8 cellular contexts compared by ENCODE assay signal in the genomic region with DNA sequence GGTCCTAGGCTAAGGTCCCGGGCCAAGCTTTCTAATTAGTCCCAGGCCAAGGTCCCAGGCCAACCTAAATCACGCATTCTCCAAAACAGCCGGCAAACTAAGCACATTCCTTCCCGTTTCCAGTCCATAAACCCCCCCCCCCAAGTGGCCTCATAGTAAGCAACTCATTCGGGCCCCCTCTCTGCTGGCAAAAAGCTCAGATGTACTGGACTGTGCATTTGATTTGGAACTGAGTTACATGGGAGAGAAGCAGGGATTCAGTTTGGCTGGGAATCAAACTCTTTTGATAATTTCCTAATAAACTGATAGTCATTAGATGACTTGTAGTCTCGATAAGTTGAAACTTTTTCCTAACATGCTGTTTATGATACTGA. TPM values are rescaled to one million over a fixed set of nuclear protein-coding genes. Genes with fewer than 3 reads are reported as not detected.
DNase-seq lines count a peak whose midpoint lies in the region; ATAC-seq and TF ChIP-seq lines count a peak whose summit lies in the region.
"Not testable (repeated sequence)": the region's sequence is repeated elsewhere in the genome, so short reads cannot be mapped to it uniquely, and the experiment has no call there.

No MANE protein-coding gene starts in this region.

- H3K27me3 ChIP-seq in CD8-positive, alpha-beta T cell (ENCODE audit: insufficient read depth, low read length); endodermal cell (ENCODE audit: control insufficient read depth, insufficient read depth, low read length, poor library complexity, severe bottlenecking); iPS-20b (ENCODE audit: insufficient read depth, low read length); ovary; transverse colon: not testable (repeated sequence)

- CTCF ChIA-PET in CD8-positive, alpha-beta T cell (lab: Charles Lee); T-cell (lab: Charles Lee): not testable (repeated sequence)

- ATAC-seq in CD8-positive, alpha-beta T cell; T-cell (replicated peaks in 1 of 4): not testable (repeated sequence)

- 13 to 25% methylated on average over 1 of the region's 6 CpGs for WGBS in endodermal cell (ENCODE audit: insufficient coverage in 1 of 2, insufficient read length in 1 of 2), 2 experiments
- WGBS in ovary, 3 donors, result 2 to 9% (median 6%) methylated on average over 4 to 6 of the region's 6 CpGs
- 50% methylated on average over 5 of the region's 6 CpGs; no CpG with 5 or more reads in 1 of the 2 donors for WGBS in transverse colon (ENCODE audit: low coverage in 1 of 2), 2 donors

- in situ Hi-C loops in transverse colon (cut with MboI; ENCODE audit: low pct_ligation_motif_present in 1 of 4, low pct_unique_long_range_greater_than_20kb in 1 of 4, low sequenced_read_pairs in 3 of 4), result loop anchor here in 1 of 4 donors (25.0 kb wide), 1 partner anchor 124 kb away; a partner anchor contains a TSS

- TF ChIP-seq CTCF in CD8-positive, alpha-beta T cell (IDR thresholded peaks at IDR 0.05); endodermal cell (conservative IDR thresholded peaks at IDR 0.05); ovary (IDR thresholded peaks at IDR 0.05); transverse colon (IDR thresholded peaks at IDR 0.05): not testable (repeated sequence)

- H3K9me3 ChIP-seq in CD8-positive, alpha-beta T cell (ENCODE audit: low read length); endodermal cell (ENCODE audit: control insufficient read depth, low read length); iPS-20b (ENCODE audit: insufficient read depth, low read depth, low read length); ovary; transverse colon: not testable (repeated sequence)

- peak overlapping the region; percentile 94 for H3K27ac Mint-ChIP-seq in CD8-positive, alpha-beta T cell
- peak overlapping the region; percentile 97 to 99 (median 98) for H3K27ac Mint-ChIP-seq in IgD-negative memory B cell
- peak overlapping the region; percentile 86 to 94 for H3K27ac Mint-ChIP-seq in T-cell
- peak overlapping the region; percentile 82 for H3K27ac Mint-ChIP-seq in activated naive CD8-positive, alpha-beta T cell treated with anti-CD3 and anti-CD28 coated beads for 36 hours
- H3K27ac Mint-ChIP-seq in endodermal cell, result peak overlapping the region; percentile 81

- not testable (repeated sequence) for TF ChIP-seq EP300 in ovary (IDR thresholded peaks at IDR 0.05); transverse colon (IDR thresholded peaks at IDR 0.05; ENCODE audit: low read depth)

- H3K27me3 Mint-ChIP-seq in CD8-positive, alpha-beta T cell (ENCODE audit: low read depth); IgD-negative memory B cell; T-cell: not testable (repeated sequence)
- peaks cover 16% of the 10 kb centered on the region for H3K27me3 Mint-ChIP-seq in activated naive CD8-positive, alpha-beta T cell treated with anti-CD3 and anti-CD28 coated beads for 36 hours
- peaks cover 26% of the 10 kb centered on the region for H3K27me3 Mint-ChIP-seq in endodermal cell (ENCODE audit: insufficient read depth)

- not testable (repeated sequence) for H3K27ac ChIP-seq in CD8-positive, alpha-beta T cell (ENCODE audit: low read depth, low read length); endodermal cell (ENCODE audit: low read depth, low read length); iPS-20b (ENCODE audit: low read length)
- peak overlapping the region; percentile 87 to 90 for H3K27ac ChIP-seq in ovary
- peak overlapping the region in 3 of 4 donors; percentile 80 to 89 (median 80) for H3K27ac ChIP-seq in transverse colon

- not testable (repeated sequence) for DNase-seq in CD8-positive, alpha-beta T cell; T-cell; activated naive CD8-positive, alpha-beta T cell treated with anti-CD3 and anti-CD28 coated beads for 36 hours; endodermal cell; transverse colon
- peak in 1 of 5 donors; percentile 30 for DNase-seq in ovary

- intact Hi-C loops in CD8-positive, alpha-beta T cell (cut with DNase I, micrococcal nuclease), result loop anchor here in 1 of 2 experiments (5.0 kb wide), 1 partner anchor 114 kb away; no protein-coding TSS in a partner anchor
- intact Hi-C loops in ovary (cut with DNase I), result loop anchor here in 1 of 4 donors (10.0 kb wide), 1 partner anchor 218 kb away; no protein-coding TSS in a partner anchor
- intact Hi-C loops in transverse colon (cut with DNase I; ENCODE audit: low total_unique reads), result not testable (repeated sequence)

- H3K4me3 Mint-ChIP-seq in CD8-positive, alpha-beta T cell, result peak overlapping the region; percentile 93
- H3K4me3 Mint-ChIP-seq in IgD-negative memory B cell (peak overlapping the region; percentile 91 to 100 (median 98)), T-cell (peak overlapping the region; percentile 88 to 97 (median 92)), endodermal cell (peak overlapping the region; percentile 73)
- peak overlapping the region; percentile 82 for H3K4me3 Mint-ChIP-seq in activated naive CD8-positive, alpha-beta T cell treated with anti-CD3 and anti-CD28 coated beads for 36 hours

- POLR2A ChIA-PET in CD8-positive, alpha-beta T cell (lab: Charles Lee), result interaction anchor here (1.1 to 1.3 kb wide), 2 partner anchors 108 to 113 kb away, joined by 3 to 10 read pairs; no protein-coding TSS in a partner anchor
- POLR2A ChIA-PET in T-cell (lab: Charles Lee), result not testable (repeated sequence)

- not testable (repeated sequence) for H3K36me3 Mint-ChIP-seq in CD8-positive, alpha-beta T cell; IgD-negative memory B cell; T-cell; activated naive CD8-positive, alpha-beta T cell treated with anti-CD3 and anti-CD28 coated beads for 36 hours; endodermal cell (ENCODE audit: low read depth)

- H3K4me3 ChIP-seq in CD8-positive, alpha-beta T cell (ENCODE audit: low read depth, low read length); ovary; transverse colon: not testable (repeated sequence)
- peak overlapping the region; percentile 87 for H3K4me3 ChIP-seq in endodermal cell (ENCODE audit: low read length)
- H3K4me3 ChIP-seq in iPS-20b (ENCODE audit: low read length), result peak overlapping the region; percentile 86; the same call in 1 of the 2 replicates

- TF ChIP-seq POLR2A in ovary (IDR thresholded peaks at IDR 0.05); transverse colon (IDR thresholded peaks at IDR 0.05): not testable (repeated sequence)

- not testable (repeated sequence) for H3K9me3 Mint-ChIP-seq in CD8-positive, alpha-beta T cell; IgD-negative memory B cell; T-cell; activated naive CD8-positive, alpha-beta T cell treated with anti-CD3 and anti-CD28 coated beads for 36 hours; endodermal cell

- not testable (repeated sequence) for H3K36me3 ChIP-seq in CD8-positive, alpha-beta T cell (ENCODE audit: insufficient read depth, low read length); endodermal cell (ENCODE audit: control insufficient read depth, insufficient read depth, low read length); iPS-20b (ENCODE audit: insufficient read depth, low read depth, low read length); ovary; transverse colon

- H3K4me1 Mint-ChIP-seq in CD8-positive, alpha-beta T cell (ENCODE audit: low read depth), result peaks cover 11% of the 10 kb centered on the region
- H3K4me1 Mint-ChIP-seq in IgD-negative memory B cell (peaks cover 4 to 16% (median 14%) of the 10 kb centered on the region in 3 donors), T-cell (peaks cover 5 to 20% (median 20%) of the 10 kb centered on the region in 3 donors)
- peaks cover 14% of the 10 kb centered on the region for H3K4me1 Mint-ChIP-seq in activated naive CD8-positive, alpha-beta T cell treated with anti-CD3 and anti-CD28 coated beads for 36 hours
- H3K4me1 Mint-ChIP-seq in endodermal cell, result not testable (repeated sequence)

- not testable (repeated sequence) for H3K4me1 ChIP-seq in CD8-positive, alpha-beta T cell (ENCODE audit: insufficient read depth, low read length); endodermal cell (ENCODE audit: control insufficient read depth, insufficient read depth, low read length); iPS-20b (ENCODE audit: insufficient read depth, low read length); ovary (ENCODE audit: insufficient read depth); transverse colon

- not testable (repeated sequence) for H3K9ac ChIP-seq in endodermal cell (ENCODE audit: extremely low read depth, low read length, poor library complexity, severe bottlenecking)
- peak overlapping the region; percentile 74; the same call in 1 of the 2 replicates for H3K9ac ChIP-seq in iPS-20b (ENCODE audit: low read depth, low read length)

RNA-seq across cellular contexts. Expression of a gene that starts 17.8 kb away (rescaled TPM):
- not detected for total RNA-seq in CD8-positive, alpha-beta T cell
- polyA plus RNA-seq in IgD-negative memory B cell (0.18 TPM), ovary (1 to 10 TPM in 1 of 2 donors, under 1 TPM in 1; 0.19 to 6.4 TPM)
- total RNA-seq in T-cell (under 1 TPM in 3 of 5 donors, not detected in 2; 0.42 to 0.88 (median 0.60) TPM), endodermal cell (not detected), ovary (1 to 10 TPM in 2 of 7 donors, under 1 TPM in 4, not detected in 1; 0.53 to 1.6 (median 0.92) TPM), transverse colon (1 to 10 TPM in 1 of 4 donors, not detected in 3; 2.0 TPM)
- total RNA-seq in activated naive CD8-positive, alpha-beta T cell treated with anti-CD3 and anti-CD28 coated beads for 36 hours, result not detected
- polyA plus RNA-seq in endodermal cell (2013, experiment 1 of 2), result not detected
- not detected for polyA plus RNA-seq in endodermal cell (2013, experiment 2 of 2)

RNA-seq across cellular contexts. Expression of a gene that starts 49.8 kb away (rescaled TPM):
- not detected for total RNA-seq in CD8-positive, alpha-beta T cell
- 235 TPM for polyA plus RNA-seq in IgD-negative memory B cell
- 1 to 10 TPM in 4 of 5 donors, under 1 TPM in 1; 0.80 to 3.9 (median 1.7) TPM for total RNA-seq in T-cell
- under 1 TPM; 0.20 to 0.25 TPM for total RNA-seq in activated naive CD8-positive, alpha-beta T cell treated with anti-CD3 and anti-CD28 coated beads for 36 hours
- total RNA-seq in endodermal cell, result not detected
- polyA plus RNA-seq in endodermal cell (2013, experiment 1 of 2), result not detected
- not detected for polyA plus RNA-seq in endodermal cell (2013, experiment 2 of 2)
- total RNA-seq in ovary, result 10 to 100 TPM in 1 of 7 donors, 1 to 10 TPM in 5, under 1 TPM in 1; 0.89 to 14.3 (median 4.2) TPM
- 10 to 100 TPM in 1 of 2 donors, 1 to 10 TPM in 1; 3.8 to 31.7 TPM for polyA plus RNA-seq in ovary
- 10 to 100 TPM in 3 of 4 donors, not detected in 1; 12.4 to 17.6 (median 12.7) TPM for total RNA-seq in transverse colon
